ENCODE assay signal across 8 cellular contexts in the genomic region with DNA sequence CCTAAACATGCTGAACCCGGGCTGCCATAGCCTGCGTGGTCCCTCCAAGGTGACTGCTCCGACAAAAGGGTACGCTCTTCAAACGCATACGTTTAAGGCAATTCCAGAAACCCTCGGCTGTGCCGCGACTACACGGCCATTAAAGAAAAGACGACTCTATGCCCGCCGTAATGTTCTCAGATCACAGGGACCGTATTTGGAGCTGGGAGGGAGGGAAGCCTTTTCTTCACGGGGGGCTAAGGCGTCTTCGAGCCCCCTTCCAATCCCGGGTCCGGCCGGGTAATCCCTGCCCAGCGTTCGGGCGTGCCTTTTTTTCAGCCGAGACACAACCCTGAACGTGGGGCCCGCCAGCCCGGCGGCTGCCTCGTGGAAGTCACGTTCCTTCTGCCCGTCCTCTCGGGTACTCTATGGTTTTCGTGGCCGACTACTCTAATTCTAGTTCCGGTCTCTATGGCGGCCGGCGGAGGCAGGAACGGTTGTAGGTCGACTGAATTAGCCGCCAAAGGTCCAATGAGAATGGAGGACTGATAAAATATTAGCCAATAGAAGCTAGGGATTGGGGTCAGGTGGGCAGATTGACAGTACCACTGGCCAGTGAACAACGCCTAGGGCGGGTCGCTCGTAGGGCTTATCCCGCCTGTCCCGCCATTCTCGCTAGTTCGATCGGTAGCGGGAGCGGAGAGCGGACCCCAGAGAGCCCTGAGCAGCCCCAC. TPM values are rescaled to one million over a fixed set of nuclear protein-coding genes. Genes with fewer than 3 reads are reported as not detected.
DNase-seq lines count a peak whose midpoint lies in the region; ATAC-seq, FAIRE-seq and TF ChIP-seq lines count a peak whose summit lies in the region.

TSS of gene YBX1 (plus strand) at position 648 of the 713 bp plus-strand sequence. CDS start 148 bp downstream, outside the sequence.

- CTCF ChIA-PET in endothelial cell of umbilical vein (lab: Charles Lee), result interaction anchor here (0.9 to 2.2 kb wide), 7 partner anchors 10 to 535 kb away, joined by 3 to 8 read pairs (median 5); partner anchors contain the start of genes C1orf50, P3H1 and PPIH

- H3K36me3 ChIP-seq in OCI-LY3 (replicated peaks; ENCODE audit: low read depth, low read length), result peaks cover 31% of the 10 kb centered on the region
- H3K36me3 ChIP-seq in endothelial cell of umbilical vein (ENCODE audit: control insufficient read depth in 2 of 2, extremely low read depth in 1 of 2, insufficient read depth in 2 of 2, low read length in 2 of 2), result no peaks in the 10 kb centered on the region

- H3K9ac ChIP-seq in OCI-LY3 (ENCODE audit: low read length) (peak within 1 kb of the TSS; percentile 97), endothelial cell of umbilical vein (replicated peaks; ENCODE audit: extremely low read depth, insufficient read depth, low read length) (peak within 1 kb of the TSS; percentile 90)

- no peaks in the 10 kb centered on the region for H3K9me1 ChIP-seq in endothelial cell of umbilical vein (replicated peaks; ENCODE audit: control insufficient read depth, extremely low read depth, insufficient read depth, low read length)

- H4K20me1 ChIP-seq in OCI-LY3 (ENCODE audit: insufficient read depth, low read length), result peaks cover 39% of the 10 kb centered on the region
- peaks cover 20% of the 10 kb centered on the region for H4K20me1 ChIP-seq in endothelial cell of umbilical vein (replicated peaks; ENCODE audit: control insufficient read depth, extremely low read depth, insufficient read depth, low read length)

- peak; percentile 91 for ATAC-seq in GM21515 (IDR thresholded peaks at IDR 0.05; ENCODE audit: unreplicated experiment)

- H3K4me3 ChIP-seq in OCI-LY3 (ENCODE audit: low read length), result peak within 1 kb of the TSS; percentile 94
- H3K4me3 ChIP-seq in endothelial cell of umbilical vein (replicated peaks in 1 of 3; ENCODE audit: insufficient read depth in 1 of 3, low read depth in 1 of 3, low read length in 3 of 3), result peak within 1 kb of the TSS; percentile 76 to 99 (median 95)

- POLR2A ChIA-PET in endothelial cell of umbilical vein (lab: Charles Lee), result interaction anchor here (1.0 to 1.6 kb wide), 3 partner anchors 11 to 84 kb away, joined by 4 to 10 read pairs (median 4); partner anchors contain the start of gene PPIH

- DNase-seq in D341Med (ENCODE audit: low spot score), result peak; percentile 94
- DNase-seq in HuH-7 (ENCODE audit: low spot score), result peak; percentile 97
- peak; percentile 95 for DNase-seq in activated CD8-positive, alpha-beta memory T cell treated with anti-CD3 and anti-CD28 coated beads, Interleukin-2, amount 50 U/mL, for 48 hours
- peak; percentile 99 for DNase-seq in endothelial cell of umbilical vein (ENCODE audit: low read depth, low spot score)
- peak; percentile 99 for DNase-seq in midbrain (lab: John Stamatoyannopoulos, UW)
- DNase-seq in stimulated activated CD8-positive, alpha-beta memory T cell treated with anti-CD3 and anti-CD28 coated beads, Interleukin-2, amount 100 ng/mL, for 1 hour (ENCODE audit: low read depth in 2 of 2), result peak; percentile 85 to 89

- H3K4me2 ChIP-seq in OCI-LY3 (ENCODE audit: low read length) (peak within 1 kb of the TSS; percentile 94), endothelial cell of umbilical vein (ENCODE audit: insufficient read depth, low read length) (peak within 1 kb of the TSS; percentile 97)

- FAIRE-seq in endothelial cell of umbilical vein (lab: Jason Lieb, UNC), result peak; percentile 98

- intact Hi-C loops in endothelial cell of umbilical vein (cut with micrococcal nuclease), result loop anchor here (1.0 to 10.0 kb wide), 5 partner anchors 8 to 347 kb away; partner anchors contain the start of genes C1orf50, FOXJ3, P3H1 and PPIH

- H3K27ac ChIP-seq in OCI-LY3 (ENCODE audit: low read length), result peak within 1 kb of the TSS; percentile 69
- peak within 1 kb of the TSS; percentile 72 for H3K27ac ChIP-seq in endothelial cell of umbilical vein (ENCODE audit: insufficient read depth, low read depth, low read length)

- H3K79me2 ChIP-seq in OCI-LY3 (ENCODE audit: low read length), result peaks cover 68% of the 10 kb centered on the region
- H3K79me2 ChIP-seq in endothelial cell of umbilical vein (ENCODE audit: control insufficient read depth, insufficient read depth, low read length), result peaks cover 54% of the 10 kb centered on the region

- H3K27me3 ChIP-seq in OCI-LY3 (ENCODE audit: low read depth, low read length) (no peaks in the 10 kb centered on the region), endothelial cell of umbilical vein (ENCODE audit: control insufficient read depth in 2 of 2, insufficient read depth in 2 of 2, low read length in 2 of 2) (no peaks in the 10 kb centered on the region)

- dilution Hi-C loops in endothelial cell of umbilical vein (cut with MboI; ENCODE audit: extremely low pct_ligation_motif_present, low sequenced_read_pairs), result no loop called here

- peaks cover 38% of the 10 kb centered on the region for H3K4me1 ChIP-seq in OCI-LY3 (ENCODE audit: low read length)
- peaks cover 41% of the 10 kb centered on the region for H3K4me1 ChIP-seq in endothelial cell of umbilical vein (ENCODE audit: control insufficient read depth, extremely low read depth, insufficient read depth, low read length)

- TF ChIP-seq POLR2A in endothelial cell of umbilical vein (IDR thresholded peaks at IDR 0.05; ENCODE audit: low read depth, low read length), result peak; percentile 86

- BruUV-seq in endothelial cell of umbilical vein (replicated peaks; lab: Mats Ljungman, UMichigan), result TSS peak; percentile 90

- H2AFZ ChIP-seq in OCI-LY3 (ENCODE audit: low read depth, low read length) (peak within 1 kb of the TSS; percentile 62; the same call in 1 of the 2 replicates), endothelial cell of umbilical vein (ENCODE audit: low read depth, low read length) (peak within 1 kb of the TSS; percentile 98)

- H3K9me3 ChIP-seq in OCI-LY3 (ENCODE audit: insufficient read depth, low read length) (no peaks in the 10 kb centered on the region), endothelial cell of umbilical vein (replicated peaks; ENCODE audit: control insufficient read depth, insufficient read depth, low read length) (no peaks in the 10 kb centered on the region)

- TF ChIP-seq CTCF in OCI-LY3 (IDR thresholded peaks at IDR 0.05; ENCODE audit: low read depth, low read length) (no peak), endothelial cell of umbilical vein (IDR thresholded peaks at IDR 0.05; ENCODE audit: extremely low read depth in 1 of 2, insufficient read depth in 1 of 2, low read depth in 1 of 2, low read length in 2 of 2) (no peak)

TF ChIP-seq in endothelial cell of umbilical vein, 7 proteins besides CTCF, POLR2A, EP300 and RAD21:
- TF ChIP-seq GATA2 (IDR thresholded peaks at IDR 0.05; ENCODE audit: insufficient read depth, insufficient read length, low read depth, low read length), result peak; percentile 10
- no peak for TF ChIP-seq JUN (IDR thresholded peaks at IDR 0.05; ENCODE audit: borderline replicate concordance, insufficient read depth, insufficient read length, low read depth)
- peak; percentile 81 for TF ChIP-seq POLR2AphosphoS5 (IDR thresholded peaks at IDR 0.05; ENCODE audit: insufficient read depth, low read depth, low read length)
- no peak for TF ChIP-seq EZH2 (IDR thresholded peaks at IDR 0.05; ENCODE audit: borderline replicate concordance, low read depth, low read length, severe bottlenecking)
- TF ChIP-seq MYC (IDR thresholded peaks at IDR 0.05; ENCODE audit: low read depth, low read length), result peak; percentile 84
- TF ChIP-seq, protein P1, sequence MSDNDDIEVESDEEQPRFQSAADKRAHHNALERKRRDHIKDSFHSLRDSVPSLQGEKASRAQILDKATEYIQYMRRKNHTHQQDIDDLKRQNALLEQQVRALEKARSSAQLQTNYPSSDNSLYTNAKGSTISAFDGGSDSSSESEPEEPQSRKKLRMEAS (IDR thresholded peaks at IDR 0.05; ENCODE audit: insufficient read depth, insufficient read length), result peak; percentile 86
- TF ChIP-seq FOS (IDR thresholded peaks at IDR 0.05; ENCODE audit: borderline replicate concordance, insufficient read depth, low read length), result no peak

RNA-seq across cellular contexts. Expression of gene YBX1, which starts in this region (rescaled TPM):
- 783 and 829 TPM in 2 replicates for total RNA-seq in endothelial cell of umbilical vein
- 271 and 430 TPM in 2 replicates for polyA plus RNA-seq in endothelial cell of umbilical vein
- polyA plus RNA-seq in endothelial cell of umbilical vein (2011; cell fraction: cytosol; rRNA removed), result 740 and 881 TPM in 2 replicates
- polyA plus RNA-seq in endothelial cell of umbilical vein (2011; cell fraction: nucleus; rRNA removed), result 258 and 328 TPM in 2 replicates
- polyA plus RNA-seq in endothelial cell of umbilical vein (2012), result 792 and 950 TPM in 2 replicates
- 262 and 279 TPM in 2 replicates for polyA minus RNA-seq in endothelial cell of umbilical vein
- 377 TPM for polyA minus RNA-seq in endothelial cell of umbilical vein (2011; cell fraction: cytosol; rRNA and poly(A)+ RNA removed)
- 44.3 and 52.1 TPM in 2 replicates for polyA minus RNA-seq in endothelial cell of umbilical vein (2011; cell fraction: nucleus; rRNA and poly(A)+ RNA removed)

Comparison
In these comparisons a context has a peak if more than half of its experiments do, and no peak if none do; other contexts are left out.
1. Peak in every context shown above with its lines: DNase-seq, ATAC-seq, H3K4me3 ChIP-seq and H3K27ac ChIP-seq.